In genomic region chr5:179166886-179167841, GRCh38 we compare ENCODE assay signal across 1 cellular context.
TF ChIP-seq lines count a peak whose summit lies in the region.

No MANE protein-coding gene starts in this region.

TF ChIP-seq in HEK293, 187 proteins besides CTCF, POLR2A, EP300 and RAD21 (continued from another document):
- 0 out of 2 replicates have a peak, but pooled peaks have one; percentile 46 for TF ChIP-seq ZNF335 (tag by site-specific recombination; conservative IDR thresholded peaks at IDR 0.05)
- no peak for TF ChIP-seq ZNF610 (tag by site-specific recombination; IDR thresholded peaks at IDR 0.05; ENCODE audit: borderline replicate concordance)
- TF ChIP-seq ZNF623 (tag by site-specific recombination; IDR thresholded peaks at IDR 0.05), result no peak
- TF ChIP-seq ZNF837 (tag by site-specific recombination; IDR thresholded peaks at IDR 0.05), result no peak
- no peak for TF ChIP-seq ZNF121 (tag by site-specific recombination; IDR thresholded peaks at IDR 0.05)
- no peak; the same call in none of the 2 replicates for TF ChIP-seq ZNF654 (tag by site-specific recombination; IDR thresholded peaks at IDR 0.05; ENCODE audit: low read depth)
- no peak for TF ChIP-seq ZNF169 (tag by site-specific recombination; IDR thresholded peaks at IDR 0.05)
- no peak for TF ChIP-seq ZNF280D (tag by site-specific recombination; IDR thresholded peaks at IDR 0.05)
- peak; percentile 58 for TF ChIP-seq ZNF341 (tag by site-specific recombination; IDR thresholded peaks at IDR 0.05; ENCODE audit: low read depth)
- no peak for TF ChIP-seq ZNF548 (tag by site-specific recombination; IDR thresholded peaks at IDR 0.05)
- 0 out of 2 replicates have a peak, but pooled peaks have one; percentile 50 for TF ChIP-seq ZSCAN30 (tag by site-specific recombination; IDR thresholded peaks at IDR 0.05)
- peak; percentile 66; the same call in 1 of the 2 replicates for TF ChIP-seq ZNF660 (tag by site-specific recombination; IDR thresholded peaks at IDR 0.05)
- TF ChIP-seq ZFP37 (tag by site-specific recombination; IDR thresholded peaks at IDR 0.05), result no peak
TF ChIP-seq in HEK293: peak in this region for 13.
